ENCODE assay signal across 8 cellular contexts in the genomic region with DNA sequence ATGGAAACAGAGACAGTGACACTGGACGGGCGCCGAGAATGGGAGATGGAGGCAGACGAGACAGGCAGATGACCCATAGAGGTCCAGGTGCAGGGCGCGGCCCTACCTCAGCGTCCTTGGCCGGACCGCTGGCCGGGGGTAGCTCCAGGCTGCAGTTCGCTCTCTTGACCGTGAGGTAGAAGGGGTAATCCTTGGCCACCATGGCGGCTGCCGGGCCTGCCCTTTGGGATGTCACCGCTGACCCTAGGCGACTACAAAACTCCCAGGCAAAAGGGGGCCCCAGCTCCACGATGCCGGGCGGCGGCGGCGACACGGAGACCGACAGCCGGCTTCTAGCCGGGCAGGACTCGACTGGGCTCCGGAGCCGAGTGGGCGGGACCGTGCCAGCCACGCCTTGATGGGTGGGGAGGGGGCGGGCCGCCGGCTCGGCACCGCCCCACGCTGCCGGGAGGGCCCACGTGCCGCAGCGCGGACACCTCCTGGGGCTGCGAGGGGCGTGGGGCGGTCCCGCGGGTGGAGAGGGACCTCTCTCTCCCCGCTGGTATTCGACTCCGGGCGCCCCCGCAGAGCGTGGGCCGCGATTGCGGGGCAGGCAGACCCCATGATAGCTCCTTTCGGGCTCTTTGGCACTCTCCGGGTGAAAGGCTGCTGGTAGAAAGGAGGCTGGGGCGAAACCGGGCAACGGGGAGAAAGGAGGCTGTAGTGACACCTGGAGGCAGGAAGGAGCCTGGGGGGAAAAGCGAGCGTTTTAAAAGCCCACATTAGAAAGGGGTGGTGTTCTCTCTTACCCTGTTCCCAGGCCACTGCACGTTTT. TPM values are rescaled to one million over a fixed set of nuclear protein-coding genes. Genes with fewer than 3 reads are reported as not detected.
DNase-seq lines count a peak whose midpoint lies in the region; ATAC-seq and TF ChIP-seq lines count a peak whose summit lies in the region.

A gene with protein sequence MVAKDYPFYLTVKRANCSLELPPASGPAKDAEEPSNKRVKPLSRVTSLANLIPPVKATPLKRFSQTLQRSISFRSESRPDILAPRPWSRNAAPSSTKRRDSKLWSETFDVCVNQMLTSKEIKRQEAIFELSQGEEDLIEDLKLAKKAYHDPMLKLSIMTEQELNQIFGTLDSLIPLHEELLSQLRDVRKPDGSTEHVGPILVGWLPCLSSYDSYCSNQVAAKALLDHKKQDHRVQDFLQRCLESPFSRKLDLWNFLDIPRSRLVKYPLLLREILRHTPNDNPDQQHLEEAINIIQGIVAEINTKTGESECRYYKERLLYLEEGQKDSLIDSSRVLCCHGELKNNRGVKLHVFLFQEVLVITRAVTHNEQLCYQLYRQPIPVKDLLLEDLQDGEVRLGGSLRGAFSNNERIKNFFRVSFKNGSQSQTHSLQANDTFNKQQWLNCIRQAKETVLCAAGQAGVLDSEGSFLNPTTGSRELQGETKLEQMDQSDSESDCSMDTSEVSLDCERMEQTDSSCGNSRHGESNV (minus strand): TSS at position 353 of the 814 bp plus-strand sequence. CDS start 151 bp downstream, at position 202.

- H2AFZ ChIP-seq in fibroblast of lung (ENCODE audit: low read length): peak within 1 kb of the TSS; percentile 69

- no peaks in the 10 kb centered on the region for H3K27me3 Mint-ChIP-seq in naive thymus-derived CD8-positive, alpha-beta T cell

- no peak within 1 kb of the TSS for H3K27ac ChIP-seq in fibroblast of lung (ENCODE audit: insufficient read depth, low read length)

- H3K9me3 Mint-ChIP-seq in naive thymus-derived CD8-positive, alpha-beta T cell: no peaks in the 10 kb centered on the region

- no peaks in the 10 kb centered on the region for H3K79me2 ChIP-seq in fibroblast of lung (ENCODE audit: control insufficient read depth, insufficient read depth, low read length)

- peak; percentile 75 for ATAC-seq in GM19468 (IDR thresholded peaks at IDR 0.05; ENCODE audit: extremely low read depth, unreplicated experiment)
- peak; percentile 76 to 83 for ATAC-seq in naive thymus-derived CD8-positive, alpha-beta T cell

- H3K36me3 Mint-ChIP-seq in naive thymus-derived CD8-positive, alpha-beta T cell: peaks cover 0 to 9% (median 0%) of the 10 kb centered on the region in 3 donors

- no peaks in the 10 kb centered on the region for H3K4me1 ChIP-seq in fibroblast of lung (ENCODE audit: control insufficient read depth, extremely low read depth, insufficient read depth, low read length)

- H4K20me1 ChIP-seq in fibroblast of lung (ENCODE audit: control insufficient read depth, extremely low read depth, insufficient read depth, low read length): no peaks in the 10 kb centered on the region

- no peaks in the 10 kb centered on the region for H3K27me3 ChIP-seq in fibroblast of lung (ENCODE audit: control insufficient read depth, insufficient read depth, low read length)

- in situ Hi-C loops in Caki2 (cut with HindIII; ENCODE audit: low pct_unique_long_range_greater_than_20kb, low sequenced_read_pairs): no loop called here

- H3K9me3 ChIP-seq in fibroblast of lung (ENCODE audit: control insufficient read depth, insufficient read depth, low read depth, low read length): no peaks in the 10 kb centered on the region

- peak within 1 kb of the TSS; percentile 76 for H3K4me2 ChIP-seq in fibroblast of lung (ENCODE audit: extremely low read depth, insufficient read depth, low read length)

- TF ChIP-seq CTCF in fibroblast of lung (conservative IDR thresholded peaks at IDR 0.05 in 1 of 2, IDR thresholded peaks at IDR 0.05 in 1 of 2; ENCODE audit: low read depth in 1 of 2, low read length in 2 of 2): peak in 1 of 2 donors; percentile 44

- peak within 1 kb of the TSS; percentile 60 for H3K9ac ChIP-seq in fibroblast of lung (ENCODE audit: insufficient read depth, low read length)

- no peaks in the 10 kb centered on the region for H3K36me3 ChIP-seq in fibroblast of lung (ENCODE audit: control insufficient read depth, insufficient read depth, low read length)

- peak within 1 kb of the TSS; percentile 47 to 82 (median 66) for H3K4me3 ChIP-seq in fibroblast of lung (replicated peaks in 1 of 4; ENCODE audit: control extremely low read depth in 1 of 4, insufficient read depth in 1 of 4, low read depth in 3 of 4, low read length in 4 of 4)

- peaks cover 17 to 50% (median 32%) of the 10 kb centered on the region in 4 donors for H3K4me1 Mint-ChIP-seq in naive thymus-derived CD8-positive, alpha-beta T cell

- POLR2A ChIA-PET in naive thymus-derived CD8-positive, alpha-beta T cell (lab: Charles Lee): interaction anchor here (0.6 to 8.5 kb wide), 24 partner anchors 11 to 246 kb away, joined by 3 to 278 read pairs (median 20); a partner anchor contains a TSS

- DNase-seq in Caki2 (ENCODE audit: low read depth) (peak; percentile 84), HT-29 (ENCODE audit: low spot score) (peak; percentile 74), fibroblast of lung (ENCODE audit: low read depth in 2 of 2) (peak; percentile 65 to 71)
- peak; percentile 76 to 87 for DNase-seq in activated T-helper 1 cell treated with anti-CD3 and anti-CD28 coated beads, Interleukin-2, amount 50 U/mL, for 16 hours (ENCODE audit: low read depth in 1 of 2, low spot score in 1 of 2)
- peak; percentile 81 to 95 (median 90) for DNase-seq in naive thymus-derived CD8-positive, alpha-beta T cell
- DNase-seq in stimulated activated naive CD4-positive, alpha-beta T cell treated with Interleukin-2 at 50 U/mL for 16 hours (lab: John Stamatoyannopoulos, UW): peak; percentile 84

- H3K4me3 Mint-ChIP-seq in naive thymus-derived CD8-positive, alpha-beta T cell: peak within 1 kb of the TSS; percentile 91 to 100 (median 96)

- H3K27ac Mint-ChIP-seq in naive thymus-derived CD8-positive, alpha-beta T cell: peak within 1 kb of the TSS; percentile 79 to 96 (median 92)

TF ChIP-seq in PFSK-1, 5 proteins besides CTCF, POLR2A, EP300 and RAD21:
- TF ChIP-seq SIN3A (IDR thresholded peaks at IDR 0.05; ENCODE audit: borderline replicate concordance, insufficient read depth, low read length) (no peak), POLR2AphosphoS5 (IDR thresholded peaks at IDR 0.05; ENCODE audit: low read depth, low read length) (peak; percentile 62; the same call in 1 of the 2 replicates), TAF1 (IDR thresholded peaks at IDR 0.05; ENCODE audit: borderline replicate concordance, insufficient read depth, low read length) (peak; percentile 74; the same call in 1 of the 2 replicates), FOXP2 (optimal IDR thresholded peaks at IDR 0.05; ENCODE audit: borderline replicate concordance, extremely low read depth, extremely low read length, insufficient read depth) (peak; percentile 47)
- TF ChIP-seq, protein P1, sequence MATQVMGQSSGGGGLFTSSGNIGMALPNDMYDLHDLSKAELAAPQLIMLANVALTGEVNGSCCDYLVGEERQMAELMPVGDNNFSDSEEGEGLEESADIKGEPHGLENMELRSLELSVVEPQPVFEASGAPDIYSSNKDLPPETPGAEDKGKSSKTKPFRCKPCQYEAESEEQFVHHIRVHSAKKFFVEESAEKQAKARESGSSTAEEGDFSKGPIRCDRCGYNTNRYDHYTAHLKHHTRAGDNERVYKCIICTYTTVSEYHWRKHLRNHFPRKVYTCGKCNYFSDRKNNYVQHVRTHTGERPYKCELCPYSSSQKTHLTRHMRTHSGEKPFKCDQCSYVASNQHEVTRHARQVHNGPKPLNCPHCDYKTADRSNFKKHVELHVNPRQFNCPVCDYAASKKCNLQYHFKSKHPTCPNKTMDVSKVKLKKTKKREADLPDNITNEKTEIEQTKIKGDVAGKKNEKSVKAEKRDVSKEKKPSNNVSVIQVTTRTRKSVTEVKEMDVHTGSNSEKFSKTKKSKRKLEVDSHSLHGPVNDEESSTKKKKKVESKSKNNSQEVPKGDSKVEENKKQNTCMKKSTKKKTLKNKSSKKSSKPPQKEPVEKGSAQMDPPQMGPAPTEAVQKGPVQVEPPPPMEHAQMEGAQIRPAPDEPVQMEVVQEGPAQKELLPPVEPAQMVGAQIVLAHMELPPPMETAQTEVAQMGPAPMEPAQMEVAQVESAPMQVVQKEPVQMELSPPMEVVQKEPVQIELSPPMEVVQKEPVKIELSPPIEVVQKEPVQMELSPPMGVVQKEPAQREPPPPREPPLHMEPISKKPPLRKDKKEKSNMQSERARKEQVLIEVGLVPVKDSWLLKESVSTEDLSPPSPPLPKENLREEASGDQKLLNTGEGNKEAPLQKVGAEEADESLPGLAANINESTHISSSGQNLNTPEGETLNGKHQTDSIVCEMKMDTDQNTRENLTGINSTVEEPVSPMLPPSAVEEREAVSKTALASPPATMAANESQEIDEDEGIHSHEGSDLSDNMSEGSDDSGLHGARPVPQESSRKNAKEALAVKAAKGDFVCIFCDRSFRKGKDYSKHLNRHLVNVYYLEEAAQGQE (IDR thresholded peaks at IDR 0.05; ENCODE audit: insufficient read depth in 1 of 2, low read depth in 2 of 2, low read length in 2 of 2): no peak

RNA-seq across cellular contexts. Expression of the gene that starts here (rescaled TPM):
- 4.6 and 15.6 TPM in 2 replicates for total RNA-seq in Caki2 (2014; rRNA removed; shearing (Covaris generic); ENCODE audit: low replicate concordance)
- 10.9 and 13.7 TPM in 2 replicates for total RNA-seq in HT-29 (2014; rRNA removed; shearing (Covaris generic))
- polyA plus RNA-seq in PFSK-1 (2012; ENCODE audit: insufficient read length, low read depth): 2.5 TPM
- 14.1 and 16.7 TPM in 2 replicates for total RNA-seq in fibroblast of lung
- polyA plus RNA-seq in fibroblast of lung: 2.6 and 9.2 TPM in 2 replicates
- 1.8 and 6.8 TPM in 2 replicates for polyA plus RNA-seq in fibroblast of lung (2012)
- polyA minus RNA-seq in fibroblast of lung (ENCODE audit: low replicate concordance): 2.6 and 6.3 TPM in 2 replicates
- total RNA-seq in naive thymus-derived CD8-positive, alpha-beta T cell: 100 to 1,000 TPM; 118 to 123 TPM
- polyA plus RNA-seq in naive thymus-derived CD8-positive, alpha-beta T cell: 100 to 1,000 TPM in 1 of 3 donors, 10 to 100 TPM in 2; 95.3 to 101 (median 96.9) TPM

Comparison
In these comparisons a context has a peak if more than half of its experiments do, and no peak if none do; other contexts are left out.
1. RNA of the gene that starts here (polyA plus RNA-seq): 95.3 to 101 TPM in naive thymus-derived CD8-positive, alpha-beta T cell; 1.8 to 9.2 TPM in fibroblast of lung; every median in the first group is over 4 times any median in the second.
2. Peak in every context shown above with its lines, with median percentiles within 50 percentile points of each other: DNase-seq.